In the genomic region with DNA sequence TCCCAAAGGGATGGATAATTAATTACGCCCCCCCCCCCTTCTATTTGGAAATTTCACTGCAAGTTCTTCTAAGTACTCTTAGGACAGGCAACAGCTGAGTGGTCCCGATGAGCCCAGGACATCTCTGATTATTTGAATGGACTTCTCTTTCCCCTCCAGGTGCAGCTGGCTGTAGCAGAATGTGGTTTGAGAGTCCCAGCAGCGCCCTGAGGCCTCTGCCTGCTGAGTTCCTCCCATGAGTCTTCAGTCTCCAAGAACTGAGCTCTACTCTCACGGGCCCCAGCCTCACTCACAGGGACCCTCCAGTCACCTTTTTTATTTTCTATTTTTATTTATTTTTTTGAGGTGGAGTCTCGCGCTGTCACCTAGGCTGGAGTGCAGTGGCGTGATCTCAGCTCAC, we compare ENCODE assay signal across 21 cellular contexts.
"Had no signal": no experiment of that assay in that cellular context is flagged by ENCODE, and none has a peak within 500 bp of the region (broad histone marks: within the 10 kb centered on the region; RNA-seq: fewer than 3 reads in every experiment).

No MANE protein-coding gene starts in this region.

- H3K4me1 ChIP-seq: ascending aorta, breast epithelium had no signal

- H3K27me3 Mint-ChIP-seq: activated naive CD8-positive, alpha-beta T cell treated with anti-CD3 and anti-CD28 coated beads, Interleukin-2, amount 50 U/mL, for 24 hours had no signal

- H3K9me3 ChIP-seq: ascending aorta, breast epithelium, thyroid gland had no signal

- DNase-seq: activated CD4-positive, alpha-beta T cell treated with anti-CD3 and anti-CD28 coated beads, Interleukin-2, amount 50 U/mL, for 1 hour; activated CD8-positive, alpha-beta memory T cell treated with anti-CD3 and anti-CD28 coated beads, Interleukin-2, amount 50 U/mL, for 4 hours; activated naive CD4-positive, alpha-beta T cell treated with anti-CD3 and anti-CD28 coated beads, Interleukin-2, amount 10 ng/mL, durations not matched to agents 7 days and 5 days; activated naive CD8-positive, alpha-beta T cell treated with anti-CD3 and anti-CD28 coated beads, Interleukin-2, amount 50 U/mL, for 24 hours; activated T-cell treated with anti-CD3 and anti-CD28 coated beads, Interleukin-2, amount 50 U/mL, for 4 hours; erythroblast; foreskin melanocyte; head of caudate nucleus; kidney; retina; stimulated activated naive CD4-positive, alpha-beta T cell; T-helper 9 cell; thyroid gland had no signal

- H3K36me3 Mint-ChIP-seq: mesothelial cell of epicardium had no signal

- ATAC-seq: activated CD4-positive, CD25-positive, alpha-beta regulatory T cell treated with anti-CD3 and anti-CD28 coated beads, Interleukin-2, amount 50 U/mL, for 24 hours; activated naive CD8-positive, alpha-beta T cell treated with anti-CD3 and anti-CD28 coated beads, Interleukin-2, amount 50 U/mL, for 24 hours; activated T-cell treated with anti-CD3 and anti-CD28 coated beads, Interleukin-2, amount 50 U/mL, for 4 hours; left lobe of liver had no signal

- H3K4me3 ChIP-seq: ascending aorta, breast epithelium, coronary artery, lung had no signal

- H3K27me3 ChIP-seq: ascending aorta, breast epithelium, thyroid gland had no signal

- H3K9me3 Mint-ChIP-seq: activated naive CD4-positive, alpha-beta T cell treated with anti-CD3 and anti-CD28 coated beads, Interleukin-2, amount 10 ng/mL, durations not matched to agents 7 days and 5 days; activated naive CD8-positive, alpha-beta T cell treated with anti-CD3 and anti-CD28 coated beads, Interleukin-2, amount 50 U/mL, for 24 hours; activated T-cell treated with anti-CD3 and anti-CD28 coated beads, Interleukin-2, amount 50 U/mL, for 4 hours; mesothelial cell of epicardium; nephron had no signal

- H3K36me3 ChIP-seq: ascending aorta, breast epithelium, thyroid gland had no signal

- H3K27ac Mint-ChIP-seq: activated naive CD4-positive, alpha-beta T cell treated with anti-CD3 and anti-CD28 coated beads, Interleukin-2, amount 10 ng/mL, durations not matched to agents 7 days and 5 days; activated naive CD8-positive, alpha-beta T cell treated with anti-CD3 and anti-CD28 coated beads, Interleukin-2, amount 50 U/mL, for 24 hours; mesothelial cell of epicardium; nephron had no signal

- H3K27ac ChIP-seq: ascending aorta, breast epithelium, coronary artery had no signal

- H3K4me3 Mint-ChIP-seq: activated naive CD4-positive, alpha-beta T cell treated with anti-CD3 and anti-CD28 coated beads, Interleukin-2, amount 10 ng/mL, durations not matched to agents 7 days and 5 days; activated naive CD8-positive, alpha-beta T cell treated with anti-CD3 and anti-CD28 coated beads, Interleukin-2, amount 50 U/mL, for 24 hours; activated T-cell treated with anti-CD3 and anti-CD28 coated beads, Interleukin-2, amount 50 U/mL, for 4 hours; mesothelial cell of epicardium; nephron had no signal
